Comparison of ENCODE assay signal across 25 cellular contexts in genomic region chr11:133425245-133425644, GRCh38.
"Had no signal": no experiment of that assay in that cellular context is flagged by ENCODE, and none has a peak within 500 bp of the region (broad histone marks: within the 10 kb centered on the region; RNA-seq: fewer than 3 reads in every experiment).

No MANE protein-coding gene starts in this region.

- H3K36me3 Mint-ChIP-seq: naive thymus-derived CD4-positive, alpha-beta T cell; neural progenitor cell; stimulated activated naive B cell treated with anti-CD40 and anti-IgM and Interleukin-4, amounts not matched to agents 10 μg/mL and 1 μg/mL and 100 μg/mL, for 72 hours had no signal

- H2AFZ ChIP-seq: parathyroid adenoma had no signal

- H3K27me3 ChIP-seq: esophagus squamous epithelium, left lung, neural progenitor cell, right lobe of liver, tibial nerve, upper lobe of left lung had no signal

- H3K9me3 ChIP-seq: esophagus squamous epithelium, left lung, right lobe of liver, thoracic aorta, tibial nerve, upper lobe of left lung had no signal

- H3K79me2 ChIP-seq: parathyroid adenoma had no signal

- H3K27ac ChIP-seq: coronary artery, esophagus squamous epithelium, left lung, neural progenitor cell, parathyroid adenoma, right lobe of liver, thoracic aorta, tibial nerve, upper lobe of left lung had no signal

- H3K4me3 ChIP-seq: coronary artery, esophagus squamous epithelium, left lung, neural progenitor cell, right lobe of liver, thoracic aorta, tibial nerve, upper lobe of left lung had no signal

- H3K27ac Mint-ChIP-seq: naive thymus-derived CD4-positive, alpha-beta T cell; nephron; neural progenitor cell; progenitor cell of endocrine pancreas; stimulated activated naive B cell treated with anti-CD40 and anti-IgM and Interleukin-4, amounts not matched to agents 10 μg/mL and 1 μg/mL and 100 μg/mL, for 72 hours; stimulated activated naive CD8-positive, alpha-beta T cell treated with anti-CD3 and anti-CD28 coated beads, Interleukin-15, Interleukin-2, amounts not matched to agents 100 ng/mL and 50 ng/mL, for 24 hours had no signal

- H3K27me3 Mint-ChIP-seq: progenitor cell of endocrine pancreas; stimulated activated naive B cell treated with anti-CD40 and anti-IgM and Interleukin-4, amounts not matched to agents 10 μg/mL and 1 μg/mL and 100 μg/mL, for 72 hours; stimulated activated naive CD8-positive, alpha-beta T cell treated with anti-CD3 and anti-CD28 coated beads, Interleukin-15, Interleukin-2, amounts not matched to agents 100 ng/mL and 50 ng/mL, for 24 hours had no signal

- H3K4me1 Mint-ChIP-seq: naive thymus-derived CD4-positive, alpha-beta T cell; nephron; stimulated activated naive B cell treated with anti-CD40 and anti-IgM and Interleukin-4, amounts not matched to agents 10 μg/mL and 1 μg/mL and 100 μg/mL, for 72 hours had no signal

- DNase-seq: dermis blood vessel endothelial cell; effector memory CD4-positive, alpha-beta T cell; esophagus squamous epithelium; foreskin melanocyte; hypothalamus; left cardiac atrium; left lung; mammary epithelial cell; mesendoderm; midbrain; naive thymus-derived CD4-positive, alpha-beta T cell; right lobe of liver; small intestine; stimulated activated CD4-positive, alpha-beta T cell treated with anti-CD3 and anti-CD28 coated beads, Interleukin-15, amount 100 ng/mL, for 24 hours; stimulated activated CD4-positive, alpha-beta T cell treated with anti-CD3 and anti-CD28 coated beads, Interleukin-2, amount 100 ng/mL, for 48 hours; stimulated activated naive B cell treated with anti-CD40 and anti-IgM and Interleukin-4, amounts not matched to agents 10 μg/mL and 1 μg/mL and 100 μg/mL, for 72 hours; upper lobe of left lung had no signal

- ATAC-seq: left lung; naive thymus-derived CD4-positive, alpha-beta T cell; right lobe of liver; stimulated activated naive B cell treated with anti-CD40 and anti-IgM and Interleukin-4, amounts not matched to agents 10 μg/mL and 1 μg/mL and 100 μg/mL, for 72 hours had no signal

- H3K9me3 Mint-ChIP-seq: nephron; neural progenitor cell; stimulated activated naive CD8-positive, alpha-beta T cell treated with anti-CD3 and anti-CD28 coated beads, Interleukin-15, Interleukin-2, amounts not matched to agents 100 ng/mL and 50 ng/mL, for 24 hours had no signal

- H3K4me3 Mint-ChIP-seq: naive thymus-derived CD4-positive, alpha-beta T cell; nephron; neural progenitor cell; stimulated activated naive B cell treated with anti-CD40 and anti-IgM and Interleukin-4, amounts not matched to agents 10 μg/mL and 1 μg/mL and 100 μg/mL, for 72 hours; stimulated activated naive CD8-positive, alpha-beta T cell treated with anti-CD3 and anti-CD28 coated beads, Interleukin-15, Interleukin-2, amounts not matched to agents 100 ng/mL and 50 ng/mL, for 24 hours had no signal

- H3K9ac ChIP-seq: neural progenitor cell, parathyroid adenoma had no signal

- H3K36me3 ChIP-seq: esophagus squamous epithelium, left lung, neural progenitor cell, right lobe of liver, thoracic aorta, tibial nerve, upper lobe of left lung had no signal

- H3K4me2 ChIP-seq: neural progenitor cell had no signal

- H3K4me1 ChIP-seq: esophagus squamous epithelium, left lung, parathyroid adenoma, right lobe of liver, tibial nerve, upper lobe of left lung had no signal
